8 cellular contexts compared by ENCODE assay signal in genomic region chr9:129414377-129415021, GRCh38.
A peak's percentile ranks its signal among the peaks of the same experiment; 100 is the strongest.
DNase-seq lines count a peak whose midpoint lies in the region; ATAC-seq and TF ChIP-seq lines count a peak whose summit lies in the region.

No MANE protein-coding gene starts in this region.

- no peak for TF ChIP-seq CTCF in RWPE2 (IDR thresholded peaks at IDR 0.05; ENCODE audit: poor library complexity, severe bottlenecking)
- no peak for TF ChIP-seq CTCF in breast epithelium (IDR thresholded peaks at IDR 0.05)

- H3K27ac ChIP-seq in GM23248 = peak overlapping the region; percentile 100
- H3K27ac ChIP-seq in RWPE2 (ENCODE audit: poor library complexity, severe bottlenecking) = peak overlapping the region; percentile 92
- peak overlapping the region; percentile 100 for H3K27ac ChIP-seq in breast epithelium
- H3K27ac ChIP-seq in layer of hippocampus (ENCODE audit: low read depth, low read length) = peak overlapping the region; percentile 100

- 20 to 22% methylated on average over 24 to 32 of the region's 32 CpGs for WGBS in GM23248 (ENCODE audit: low coverage in 1 of 2, low lambda C conversion rate in 2 of 2, missing lambda C conversion rate in 2 of 2), 2 experiments

- in situ Hi-C loops in GM23248 (cut with MboI) = no loop called here
- in situ Hi-C loops in G401 (cut with HindIII; ENCODE audit: low sequenced_read_pairs) = no loop called here

- H3K4me3 ChIP-seq in GM23248 (peak overlapping the region; percentile 76), RWPE2 (ENCODE audit: severe bottlenecking) (peak overlapping the region; percentile 37), breast epithelium (peak overlapping the region; percentile 52 to 84 (median 63))

- no peaks in the 10 kb centered on the region for H3K9me2 ChIP-seq in GM23248 (ENCODE audit: insufficient read depth)

- H3K4me2 ChIP-seq in GM23248 (ENCODE audit: unreplicated experiment) = peak overlapping the region; percentile 84

- no peak for TF ChIP-seq POLR2A in breast epithelium (IDR thresholded peaks at IDR 0.05)

- 0 out of 3 replicates have a peak, but pooled peaks have one; percentile 10 for ATAC-seq in RWPE2 (ENCODE audit: low read depth)
- ATAC-seq in GM19023 (IDR thresholded peaks at IDR 0.05; ENCODE audit: unreplicated experiment) = no peak

- H3K79me2 ChIP-seq in GM23248 (ENCODE audit: insufficient read depth) = no peaks in the 10 kb centered on the region

- intact Hi-C loops in breast epithelium (cut with DNase I; ENCODE audit: low total_unique reads) = no loop called here

- peak overlapping the region; percentile 98 for H3K9ac ChIP-seq in GM23248

- DNase-seq in GM23248 = peak; percentile 86
- no peak for DNase-seq in RWPE2 (ENCODE audit: low spot score)
- peak in 1 of 2 donors; percentile 49 for DNase-seq in breast epithelium (ENCODE audit: low spot score in 2 of 2)
- DNase-seq in stimulated activated CD4-positive, alpha-beta T cell treated with anti-CD3 and anti-CD28 coated beads, Interleukin-4, amount 100 ng/mL, for 4 hours = peak; percentile 29 to 64
- DNase-seq in G401 (ENCODE audit: low spot score) = no peak
- no peak for DNase-seq in COR-L47 (lab: John Stamatoyannopoulos, UW)

- H3K4me1 ChIP-seq in GM23248 (ENCODE audit: insufficient read depth) (peaks cover 17% of the 10 kb centered on the region), RWPE2 (ENCODE audit: insufficient read depth, poor library complexity, severe bottlenecking) (peaks cover 11% of the 10 kb centered on the region), breast epithelium (peaks cover 7 to 8% of the 10 kb centered on the region in 2 donors)

- peaks cover 8% of the 10 kb centered on the region for H3F3A ChIP-seq in GM23248 (ENCODE audit: insufficient read depth)

- peak overlapping the region; percentile 53 for H2AFZ ChIP-seq in GM23248

- H3K27me3 ChIP-seq in GM23248 (replicated peaks; ENCODE audit: insufficient read depth) (no peaks in the 10 kb centered on the region), RWPE2 (ENCODE audit: insufficient read depth, poor library complexity, severe bottlenecking) (no peaks in the 10 kb centered on the region), breast epithelium (no peaks in the 10 kb centered on the region), layer of hippocampus (ENCODE audit: control insufficient read depth, insufficient read depth, low read length) (no peaks in the 10 kb centered on the region)

- H3K36me3 ChIP-seq in GM23248 (ENCODE audit: low read depth) (no peaks in the 10 kb centered on the region), RWPE2 (ENCODE audit: low read depth) (no peaks in the 10 kb centered on the region), breast epithelium (no peaks in the 10 kb centered on the region)

- H4K20me1 ChIP-seq in GM23248 (ENCODE audit: insufficient read depth) = no peaks in the 10 kb centered on the region

- no peaks in the 10 kb centered on the region for H3K9me3 ChIP-seq in GM23248 (ENCODE audit: low read depth)
- no peaks in the 10 kb centered on the region for H3K9me3 ChIP-seq in RWPE2 (ENCODE audit: severe bottlenecking)
- H3K9me3 ChIP-seq in breast epithelium = no peaks in the 10 kb centered on the region

Comparison
In these comparisons a context has a peak if more than half of its experiments do, and no peak if none do; other contexts are left out.
1. DNase-seq: peak in GM23248 (single experiment) and stimulated activated CD4-positive, alpha-beta T cell treated with anti-CD3 and anti-CD28 coated beads, Interleukin-4, amount 100 ng/mL, for 4 hours (2 of 2); none in RWPE2 (single experiment), G401 (single experiment) and COR-L47 (single experiment).
2. Peak in every context shown above with its lines, with median percentiles within 50 percentile points of each other: H3K27ac ChIP-seq and H3K4me3 ChIP-seq.